8 cellular contexts compared by ENCODE assay signal in the genomic region with DNA sequence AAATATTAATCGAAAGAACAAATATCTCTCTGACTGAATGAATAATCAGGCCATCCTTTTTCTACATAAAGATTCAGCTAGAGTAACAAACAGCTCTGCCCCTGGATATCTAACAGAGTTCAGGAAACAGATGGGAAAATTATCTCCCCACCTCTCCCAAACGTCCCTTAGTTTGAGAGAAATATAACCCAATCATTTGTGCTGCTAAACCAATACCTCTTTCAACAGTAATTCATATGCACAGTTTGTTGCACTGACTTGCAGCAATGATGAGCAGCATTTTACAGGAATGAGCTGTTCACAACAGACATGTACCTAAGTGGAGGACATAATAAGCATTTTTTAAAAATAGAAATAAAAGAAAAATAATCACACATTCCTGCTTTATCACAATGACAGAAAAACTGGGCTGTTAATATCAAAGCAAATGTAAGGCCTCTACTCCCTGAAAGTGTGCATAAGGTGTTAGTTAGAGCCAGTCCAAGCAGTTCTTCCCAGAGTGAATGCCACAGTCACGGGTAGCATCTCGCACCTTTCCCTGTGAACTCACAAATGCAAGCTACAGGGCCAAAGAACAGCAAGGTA. TPM values are rescaled to one million over a fixed set of nuclear protein-coding genes. Genes with fewer than 3 reads are reported as not detected.
A peak's percentile ranks its signal among the peaks of the same experiment; 100 is the strongest.
DNase-seq lines count a peak whose midpoint lies in the region; ATAC-seq, FAIRE-seq and TF ChIP-seq lines count a peak whose summit lies in the region.

No MANE protein-coding gene starts in this region.

- no peak for DNase-seq in activated T-cell treated with anti-CD3 and anti-CD28 coated beads, Interleukin-2, amount 50 U/mL, for 72 hours
- DNase-seq in activated T-cell treated with anti-CD3 and anti-CD28 coated beads, Interleukin-2, amount 50 U/mL, for 1 hour, result no peak
- DNase-seq in astrocyte (ENCODE audit: low read depth), result peak; percentile 24
- DNase-seq in left lung, result no peak
- no peak for DNase-seq in tibial artery
- no peak for DNase-seq in stimulated activated CD4-positive, alpha-beta T cell treated with anti-CD3 and anti-CD28 coated beads, Interleukin-4, amount 100 ng/mL, for 1 hour
- no peak for DNase-seq in H4 (ENCODE audit: low spot score)
- DNase-seq in effector CD8-positive, alpha-beta T cell (lab: John Stamatoyannopoulos, UW), result no peak

- no peak for FAIRE-seq in astrocyte (lab: Jason Lieb, UNC)

- intact Hi-C loops in left lung (cut with DNase I) (loop anchor here (10.0 kb wide), 2 partner anchors 95 to 345 kb away; no protein-coding TSS in a partner anchor), tibial artery (cut with DNase I; ENCODE audit: low total_unique reads) (no loop called here)

- peak overlapping the region; percentile 96 to 98 for H3K4me3 Mint-ChIP-seq in activated T-cell treated with anti-CD3 and anti-CD28 coated beads, Interleukin-2, amount 50 U/mL, for 72 hours
- peak overlapping the region; percentile 94 for H3K4me3 Mint-ChIP-seq in astrocyte (ENCODE audit: unreplicated experiment)

- peaks cover 72% of the 10 kb centered on the region for H3K79me2 ChIP-seq in astrocyte (ENCODE audit: insufficient read depth, low read length)

- H3K9me3 ChIP-seq in astrocyte (ENCODE audit: insufficient read depth, low read depth, low read length) (no peaks in the 10 kb centered on the region), left lung (no peaks in the 10 kb centered on the region), tibial artery (no peaks in the 10 kb centered on the region)

- H3K4me1 ChIP-seq in astrocyte (ENCODE audit: insufficient read depth, low read length) (peaks cover 34% of the 10 kb centered on the region), left lung (peaks cover 19 to 57% of the 10 kb centered on the region in 2 donors), tibial artery (peaks cover 0 to 60% (median 42%) of the 10 kb centered on the region in 4 donors)

- H3K4me2 ChIP-seq in astrocyte (ENCODE audit: low read length), result peak overlapping the region; percentile 93

- peak overlapping the region; percentile 83 for H3K4me3 ChIP-seq in astrocyte (ENCODE audit: insufficient read depth, low read depth, low read length)
- peak overlapping the region; percentile 92 to 97 for H3K4me3 ChIP-seq in left lung
- H3K4me3 ChIP-seq in tibial artery, result peak overlapping the region; percentile 94 to 97

- no peak for ATAC-seq in activated T-cell treated with anti-CD3 and anti-CD28 coated beads, Interleukin-2, amount 50 U/mL, for 72 hours (replicated peaks in 1 of 2)
- no peak for ATAC-seq in left lung

- H3K9ac ChIP-seq in astrocyte (ENCODE audit: low read length), result peak overlapping the region; percentile 97

- peaks cover 10% of the 10 kb centered on the region for H3K36me3 ChIP-seq in astrocyte (ENCODE audit: insufficient read depth, low read length)
- no peaks in the 10 kb centered on the region for H3K36me3 ChIP-seq in left lung
- H3K36me3 ChIP-seq in tibial artery, result no peaks in the 10 kb centered on the region

- H3K27me3 ChIP-seq in astrocyte (ENCODE audit: insufficient read depth, low read length) (no peaks in the 10 kb centered on the region), left lung (no peaks in the 10 kb centered on the region), tibial artery (no peaks in the 10 kb centered on the region)

- peaks cover 40% of the 10 kb centered on the region for H4K20me1 ChIP-seq in astrocyte (ENCODE audit: insufficient read depth, low read length)

- no peaks in the 10 kb centered on the region for H3K9me3 Mint-ChIP-seq in activated T-cell treated with anti-CD3 and anti-CD28 coated beads, Interleukin-2, amount 50 U/mL, for 72 hours
- no peaks in the 10 kb centered on the region for H3K9me3 Mint-ChIP-seq in astrocyte (ENCODE audit: unreplicated experiment)

- H3K27ac Mint-ChIP-seq in activated T-cell treated with anti-CD3 and anti-CD28 coated beads, Interleukin-2, amount 50 U/mL, for 72 hours, result peak overlapping the region; percentile 98
- peak overlapping the region; percentile 92 for H3K27ac Mint-ChIP-seq in astrocyte (ENCODE audit: unreplicated experiment)

- H3K4me1 Mint-ChIP-seq in activated T-cell treated with anti-CD3 and anti-CD28 coated beads, Interleukin-2, amount 50 U/mL, for 72 hours (ENCODE audit: low read depth), result peaks cover 52% of the 10 kb centered on the region
- peaks cover 25% of the 10 kb centered on the region for H3K4me1 Mint-ChIP-seq in astrocyte (ENCODE audit: low read depth, unreplicated experiment)

- TF ChIP-seq CTCF in astrocyte (IDR thresholded peaks at IDR 0.05; ENCODE audit: insufficient read depth, low read depth, low read length) (no peak), left lung (IDR thresholded peaks at IDR 0.05) (no peak), tibial artery (IDR thresholded peaks at IDR 0.05) (no peak)

- H3K27me3 Mint-ChIP-seq in activated T-cell treated with anti-CD3 and anti-CD28 coated beads, Interleukin-2, amount 50 U/mL, for 72 hours (ENCODE audit: low read depth), result no peaks in the 10 kb centered on the region
- H3K27me3 Mint-ChIP-seq in astrocyte (ENCODE audit: low read depth, unreplicated experiment), result no peaks in the 10 kb centered on the region

- H3K27ac ChIP-seq in astrocyte (ENCODE audit: low read depth, low read length) (peak overlapping the region; percentile 96), left lung (peak overlapping the region; percentile 45 to 97), tibial artery (peak overlapping the region; percentile 87 to 96)

- H2AFZ ChIP-seq in astrocyte (ENCODE audit: low read depth, low read length), result no peak overlapping the region

- peaks cover 1 to 12% of the 10 kb centered on the region in 2 donors for H3K36me3 Mint-ChIP-seq in activated T-cell treated with anti-CD3 and anti-CD28 coated beads, Interleukin-2, amount 50 U/mL, for 72 hours (ENCODE audit: insufficient read depth in 2 of 2)
- peaks cover 17% of the 10 kb centered on the region for H3K36me3 Mint-ChIP-seq in astrocyte (ENCODE audit: low read depth, unreplicated experiment)

RNA-seq across cellular contexts. Expression of a gene that starts 2.3 kb away (rescaled TPM):
- total RNA-seq in activated T-cell treated with anti-CD3 and anti-CD28 coated beads, Interleukin-2, amount 50 U/mL, for 72 hours, result 10 to 100 TPM; 49.4 to 55.1 TPM
- 116 and 128 TPM in 2 replicates for total RNA-seq in astrocyte
- total RNA-seq in left lung, result 10 to 100 TPM; 57.9 to 60.8 TPM
- 13.0 and 18.0 TPM in 2 replicates for total RNA-seq in H4 (2014; rRNA removed; shearing (Covaris generic))
